Comparison of ENCODE assay signal across 28 cellular contexts in the genomic region with DNA sequence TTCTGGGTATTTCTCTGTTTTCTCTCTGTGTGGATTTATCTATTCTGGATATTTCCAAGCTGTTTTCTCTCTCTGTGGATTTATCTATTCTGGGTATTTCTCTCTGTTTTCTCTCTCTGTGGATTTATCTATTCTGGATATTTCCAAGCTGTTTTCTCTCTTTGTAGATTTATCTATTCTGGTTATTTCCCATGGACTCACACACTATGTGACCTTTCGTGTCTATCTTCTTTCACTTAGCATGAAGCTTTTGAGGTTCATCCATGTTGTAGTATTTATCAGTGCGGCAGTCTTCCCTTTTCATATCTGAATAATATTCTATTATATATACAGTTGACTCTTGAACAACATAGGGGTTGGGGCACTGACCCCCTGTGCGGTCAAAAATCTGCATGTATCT.
"Had no signal": no experiment of that assay in that cellular context is flagged by ENCODE, and none has a peak within 500 bp of the region (broad histone marks: within the 10 kb centered on the region; RNA-seq: fewer than 3 reads in every experiment).

No MANE protein-coding gene starts in this region.

- H3K4me3 ChIP-seq: neural progenitor cell, ovary, psoas muscle, right lobe of liver, sigmoid colon, stomach, thoracic aorta, thyroid gland, tibial nerve, upper lobe of left lung, vagina had no signal

- DNase-seq: naive B cell; naive thymus-derived CD8-positive, alpha-beta T cell; occipital lobe; ovary; posterior cingulate gyrus; psoas muscle; right lobe of liver; sigmoid colon; small intestine; stimulated activated CD4-positive, alpha-beta T cell treated with anti-CD3 and anti-CD28 coated beads, Interleukin-15, amount 100 ng/mL, for 24 hours; stimulated activated CD4-positive, alpha-beta T cell treated with anti-CD3 and anti-CD28 coated beads, Interleukin-2, amount 100 ng/mL, for 24 hours; stimulated activated CD4-positive, alpha-beta T cell treated with anti-CD3 and anti-CD28 coated beads, Interleukin-2, amount 100 ng/mL, for 48 hours; stimulated activated CD4-positive, alpha-beta T cell treated with anti-CD3 and anti-CD28 coated beads, Interleukin-4, amount 100 ng/mL, for 24 hours; stimulated activated naive B cell treated with anti-CD40 and anti-IgM and Interleukin-4, amounts not matched to agents 10 μg/mL and 1 μg/mL and 100 μg/mL, for 72 hours; stimulated activated naive CD4-positive, alpha-beta T cell treated with Interleukin-2 at 50 U/mL for 16 hours; stomach; thyroid gland; trophoblast cell; upper lobe of left lung had no signal

- ATAC-seq: naive thymus-derived CD8-positive, alpha-beta T cell; natural killer cell treated with Interleukin-12 subunit alpha and Interleukin-12 subunit beta and Interleukin-15 and Interleukin-18, amount 100 ng/mL, for 72 hours; psoas muscle; right lobe of liver; stimulated activated effector memory CD8-positive, alpha-beta T cell treated with anti-CD3 and anti-CD28 coated beads, Interleukin-12 subunit alpha, Interleukin-12 subunit beta, amount 100 ng/mL, for 72 hours; stimulated activated naive B cell treated with anti-CD40 and anti-IgM and Interleukin-4, amounts not matched to agents 10 μg/mL and 1 μg/mL and 100 μg/mL, for 72 hours had no signal

- H3K9me3 Mint-ChIP-seq: neural progenitor cell had no signal

- H3K4me3 Mint-ChIP-seq: naive B cell; naive thymus-derived CD8-positive, alpha-beta T cell; natural killer cell treated with Interleukin-12 subunit alpha and Interleukin-12 subunit beta and Interleukin-15 and Interleukin-18, amount 100 ng/mL, for 72 hours; neural progenitor cell; stimulated activated effector memory CD8-positive, alpha-beta T cell treated with anti-CD3 and anti-CD28 coated beads, Interleukin-12 subunit alpha, Interleukin-12 subunit beta, amount 100 ng/mL, for 72 hours; stimulated activated naive B cell treated with anti-CD40 and anti-IgM and Interleukin-4, amounts not matched to agents 10 μg/mL and 1 μg/mL and 100 μg/mL, for 72 hours; stimulated activated naive CD8-positive, alpha-beta T cell treated with anti-CD3 and anti-CD28 coated beads, Interleukin-15, Interleukin-2, amounts not matched to agents 100 ng/mL and 50 ng/mL, for 24 hours had no signal

- H3K36me3 ChIP-seq: neural progenitor cell, ovary, right lobe of liver, sigmoid colon, stomach, thoracic aorta, thyroid gland, tibial nerve, upper lobe of left lung, vagina had no signal

- H3K36me3 Mint-ChIP-seq: naive B cell; naive thymus-derived CD8-positive, alpha-beta T cell; neural progenitor cell; stimulated activated effector memory CD8-positive, alpha-beta T cell treated with anti-CD3 and anti-CD28 coated beads, Interleukin-12 subunit alpha, Interleukin-12 subunit beta, amount 100 ng/mL, for 72 hours; stimulated activated naive B cell treated with anti-CD40 and anti-IgM and Interleukin-4, amounts not matched to agents 10 μg/mL and 1 μg/mL and 100 μg/mL, for 72 hours had no signal

- H3K4me1 Mint-ChIP-seq: naive B cell; naive thymus-derived CD8-positive, alpha-beta T cell; neural progenitor cell; stimulated activated effector memory CD8-positive, alpha-beta T cell treated with anti-CD3 and anti-CD28 coated beads, Interleukin-12 subunit alpha, Interleukin-12 subunit beta, amount 100 ng/mL, for 72 hours; stimulated activated naive B cell treated with anti-CD40 and anti-IgM and Interleukin-4, amounts not matched to agents 10 μg/mL and 1 μg/mL and 100 μg/mL, for 72 hours had no signal

- H3K4me1 ChIP-seq: neural progenitor cell, parathyroid adenoma, psoas muscle, right lobe of liver, sigmoid colon, stomach, thyroid gland, tibial nerve, upper lobe of left lung, vagina had no signal

- H3K27me3 ChIP-seq: neural progenitor cell, ovary, right lobe of liver, sigmoid colon, stomach, thyroid gland, tibial nerve, upper lobe of left lung, vagina had no signal

- H3K27ac ChIP-seq: neural progenitor cell, ovary, parathyroid adenoma, psoas muscle, right lobe of liver, sigmoid colon, stomach, thoracic aorta, thyroid gland, tibial nerve, upper lobe of left lung, vagina had no signal

- H3K9me3 ChIP-seq: ovary, psoas muscle, right lobe of liver, sigmoid colon, stomach, thoracic aorta, thyroid gland, tibial nerve, upper lobe of left lung, vagina had no signal

- H3K27ac Mint-ChIP-seq: naive B cell; naive thymus-derived CD8-positive, alpha-beta T cell; natural killer cell treated with Interleukin-12 subunit alpha and Interleukin-12 subunit beta and Interleukin-15 and Interleukin-18, amount 100 ng/mL, for 72 hours; neural progenitor cell; progenitor cell of endocrine pancreas; stimulated activated effector memory CD8-positive, alpha-beta T cell treated with anti-CD3 and anti-CD28 coated beads, Interleukin-12 subunit alpha, Interleukin-12 subunit beta, amount 100 ng/mL, for 72 hours; stimulated activated naive B cell treated with anti-CD40 and anti-IgM and Interleukin-4, amounts not matched to agents 10 μg/mL and 1 μg/mL and 100 μg/mL, for 72 hours; stimulated activated naive CD8-positive, alpha-beta T cell treated with anti-CD3 and anti-CD28 coated beads, Interleukin-15, Interleukin-2, amounts not matched to agents 100 ng/mL and 50 ng/mL, for 24 hours had no signal

- H3K27me3 Mint-ChIP-seq: naive B cell; naive thymus-derived CD8-positive, alpha-beta T cell; natural killer cell treated with Interleukin-12 subunit alpha and Interleukin-12 subunit beta and Interleukin-15 and Interleukin-18, amount 100 ng/mL, for 72 hours; progenitor cell of endocrine pancreas; stimulated activated naive B cell treated with anti-CD40 and anti-IgM and Interleukin-4, amounts not matched to agents 10 μg/mL and 1 μg/mL and 100 μg/mL, for 72 hours; stimulated activated naive CD8-positive, alpha-beta T cell treated with anti-CD3 and anti-CD28 coated beads, Interleukin-15, Interleukin-2, amounts not matched to agents 100 ng/mL and 50 ng/mL, for 24 hours had no signal
